28 cellular contexts compared by ENCODE assay signal in the genomic region with DNA sequence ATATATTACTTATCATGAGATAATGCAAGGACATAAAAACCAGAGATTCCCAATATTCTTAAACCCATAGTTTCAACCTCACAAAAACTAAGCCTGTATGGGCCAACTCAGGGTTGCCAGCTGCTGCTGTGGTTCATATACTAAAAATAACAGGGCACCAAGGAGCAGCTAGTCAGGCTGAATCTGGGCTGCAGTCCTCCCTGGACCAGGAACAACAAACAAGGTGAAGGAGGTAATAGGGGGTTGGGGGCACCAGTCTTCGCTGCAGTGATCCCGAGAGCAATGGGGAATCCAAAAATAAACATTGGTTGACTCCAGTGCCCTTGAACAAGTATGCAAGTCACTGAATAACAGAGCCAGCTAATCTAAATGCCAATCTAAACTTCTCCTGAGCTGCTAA.
"Had no signal": no experiment of that assay in that cellular context is flagged by ENCODE, and none has a peak within 500 bp of the region (broad histone marks: within the 10 kb centered on the region; RNA-seq: fewer than 3 reads in every experiment).

No MANE protein-coding gene starts in this region.

- H3K4me3 ChIP-seq: breast epithelium, colonic mucosa, esophagus squamous epithelium, lung, mucosa of descending colon, pancreas, prostate gland, stomach, tibial nerve had no signal

- H3K27me3 Mint-ChIP-seq: activated T-helper 17 cell treated with anti-CD3 and anti-CD28 coated beads, Interleukin-2, amount 50 U/mL, for 72 hours; stimulated activated naive B cell treated with anti-CD40 and anti-IgM and Interleukin-4, amounts not matched to agents 10 μg/mL and 1 μg/mL and 100 μg/mL, for 72 hours had no signal

- ATAC-seq: activated T-helper 17 cell treated with anti-CD3 and anti-CD28 coated beads, Interleukin-2, amount 50 U/mL, for 72 hours; mucosa of descending colon; stimulated activated naive B cell treated with anti-CD40 and anti-IgM and Interleukin-4, amounts not matched to agents 10 μg/mL and 1 μg/mL and 100 μg/mL, for 72 hours had no signal

- H3K27me3 ChIP-seq: breast epithelium, colonic mucosa, esophagus squamous epithelium, pancreas, stomach, tibial nerve had no signal

- H3K27ac ChIP-seq: breast epithelium, colonic mucosa, epithelial cell of prostate, esophagus squamous epithelium, pancreas, prostate gland, tibial nerve had no signal

- H3K9me3 Mint-ChIP-seq: activated CD4-positive, alpha-beta memory T cell treated with anti-CD3 and anti-CD28 coated beads, Interleukin-2, amount 10 ng/mL, durations not matched to agents 7 days and 5 days; activated CD4-positive, alpha-beta T cell treated with anti-CD3 and anti-CD28 coated beads, Interleukin-2, amount 10 ng/mL, durations not matched to agents 24 days and 14 days; activated T-cell treated with anti-CD3 and anti-CD28 coated beads, Interleukin-2, amount 50 U/mL, for 24 hours; activated T-helper 17 cell treated with anti-CD3 and anti-CD28 coated beads, Interleukin-2, amount 50 U/mL, for 72 hours had no signal

- H3K27ac Mint-ChIP-seq: activated CD4-positive, alpha-beta memory T cell treated with anti-CD3 and anti-CD28 coated beads, Interleukin-2, amount 10 ng/mL, durations not matched to agents 7 days and 5 days; activated CD4-positive, alpha-beta T cell treated with anti-CD3 and anti-CD28 coated beads, Interleukin-2, amount 10 ng/mL, durations not matched to agents 24 days and 14 days; activated T-cell treated with anti-CD3 and anti-CD28 coated beads, Interleukin-2, amount 50 U/mL, for 24 hours; activated T-helper 17 cell treated with anti-CD3 and anti-CD28 coated beads, Interleukin-2, amount 50 U/mL, for 72 hours; naive B cell; stimulated activated naive B cell treated with anti-CD40 and anti-IgM and Interleukin-4, amounts not matched to agents 10 μg/mL and 1 μg/mL and 100 μg/mL, for 72 hours had no signal

- DNase-seq: activated CD4-positive, alpha-beta memory T cell treated with anti-CD3 and anti-CD28 coated beads, Interleukin-2, amount 10 ng/mL, durations not matched to agents 7 days and 5 days; activated CD4-positive, alpha-beta T cell treated with anti-CD3 and anti-CD28 coated beads, Interleukin-2, amount 10 ng/mL, durations not matched to agents 24 days and 14 days; activated CD4-positive, CD25-positive, alpha-beta regulatory T cell treated with anti-CD3 and anti-CD28 coated beads, Interleukin-2, amount 50 U/mL, for 72 hours; activated CD8-positive, alpha-beta memory T cell treated with anti-CD3 and anti-CD28 coated beads, Interleukin-2, amount 50 U/mL, for 48 hours; activated gamma-delta T cell treated with Interleukin-2 at 50 U/mL for 16 hours; activated naive CD4-positive, alpha-beta T cell treated with anti-CD3 and anti-CD28 coated beads, Interleukin-2, amount 50 U/mL, for 16 hours; activated T-cell treated with anti-CD3 and anti-CD28 coated beads, Interleukin-2, amount 50 U/mL, for 24 hours; amniotic stem cell; colonic mucosa; effector CD8-positive, alpha-beta T cell; esophagus squamous epithelium; foreskin melanocyte; mucosa of descending colon; naive B cell; nucleus accumbens; pancreas; retina; stimulated activated CD4-positive, alpha-beta T cell treated with anti-CD3 and anti-CD28 coated beads, Interleukin-15, amount 100 ng/mL, for 24 hours; stimulated activated CD4-positive, alpha-beta T cell treated with anti-CD3 and anti-CD28 coated beads, Interleukin-2, amount 100 ng/mL, for 24 hours; stimulated activated naive B cell treated with anti-CD40 and anti-IgM and Interleukin-4, amounts not matched to agents 10 μg/mL and 1 μg/mL and 100 μg/mL, for 72 hours; stomach; T-helper 2 cell had no signal

- H3K4me1 ChIP-seq: breast epithelium, colonic mucosa, prostate gland had no signal

- H3K4me1 Mint-ChIP-seq: activated CD4-positive, alpha-beta memory T cell treated with anti-CD3 and anti-CD28 coated beads, Interleukin-2, amount 10 ng/mL, durations not matched to agents 7 days and 5 days; activated CD4-positive, alpha-beta T cell treated with anti-CD3 and anti-CD28 coated beads, Interleukin-2, amount 10 ng/mL, durations not matched to agents 24 days and 14 days; activated T-helper 17 cell treated with anti-CD3 and anti-CD28 coated beads, Interleukin-2, amount 50 U/mL, for 72 hours; naive B cell had no signal

- H3K36me3 ChIP-seq: breast epithelium, colonic mucosa, esophagus squamous epithelium, pancreas, prostate gland, stomach, tibial nerve had no signal

- H3K4me3 Mint-ChIP-seq: activated CD4-positive, alpha-beta memory T cell treated with anti-CD3 and anti-CD28 coated beads, Interleukin-2, amount 10 ng/mL, durations not matched to agents 7 days and 5 days; activated CD4-positive, alpha-beta T cell treated with anti-CD3 and anti-CD28 coated beads, Interleukin-2, amount 10 ng/mL, durations not matched to agents 24 days and 14 days; activated T-cell treated with anti-CD3 and anti-CD28 coated beads, Interleukin-2, amount 50 U/mL, for 24 hours; activated T-helper 17 cell treated with anti-CD3 and anti-CD28 coated beads, Interleukin-2, amount 50 U/mL, for 72 hours; naive B cell; stimulated activated naive B cell treated with anti-CD40 and anti-IgM and Interleukin-4, amounts not matched to agents 10 μg/mL and 1 μg/mL and 100 μg/mL, for 72 hours had no signal

- H3K36me3 Mint-ChIP-seq: naive B cell; stimulated activated naive B cell treated with anti-CD40 and anti-IgM and Interleukin-4, amounts not matched to agents 10 μg/mL and 1 μg/mL and 100 μg/mL, for 72 hours had no signal

- H3K9me3 ChIP-seq: breast epithelium, colonic mucosa, esophagus squamous epithelium, mucosa of descending colon, pancreas, prostate gland, stomach, tibial nerve had no signal
